Comparison of ENCODE assay signal across 5 cellular contexts in the genomic region with DNA sequence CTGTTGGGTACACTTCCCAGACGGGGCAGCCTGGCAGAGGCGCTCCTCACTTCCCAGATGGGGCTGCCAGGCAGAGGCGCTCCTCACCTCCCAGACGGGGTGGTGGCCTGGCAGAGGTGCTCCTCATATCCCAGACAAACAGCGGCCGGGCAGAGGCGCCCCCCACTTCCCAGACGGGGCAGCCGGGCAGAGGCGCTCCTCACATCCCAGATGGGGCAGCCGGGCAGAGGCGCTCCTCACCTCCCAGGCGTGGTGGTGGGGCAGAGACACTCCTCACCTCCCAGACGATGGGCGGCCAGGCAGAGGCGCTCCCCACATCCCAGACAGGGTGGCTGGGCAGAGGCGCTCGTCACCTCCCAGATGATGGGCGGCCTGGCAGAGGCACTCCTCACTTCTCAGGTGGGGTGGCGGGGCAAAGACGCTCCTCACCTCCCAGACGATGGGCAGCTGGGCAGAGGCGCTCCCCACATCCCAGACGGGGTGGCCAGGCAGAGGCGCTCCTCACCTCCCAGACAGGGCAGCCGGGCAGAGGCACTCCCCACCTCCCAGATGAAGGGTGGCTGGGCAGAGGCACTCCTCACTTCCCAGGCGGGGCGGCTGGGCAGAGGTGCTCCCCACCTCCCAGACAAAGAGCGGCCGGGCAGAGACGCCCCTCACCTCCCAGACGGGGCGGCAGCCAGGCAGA. TPM values are rescaled to one million over a fixed set of nuclear protein-coding genes. Genes with fewer than 3 reads are reported as not detected.
"Had no signal": no experiment of that assay in that cellular context is flagged by ENCODE, and none has a peak within 500 bp of the region (broad histone marks: within the 10 kb centered on the region; RNA-seq: fewer than 3 reads in every experiment).

No MANE protein-coding gene starts in this region.

RNA-seq across cellular contexts. Expression of a gene that starts 19.7 kb away (rescaled TPM):
- total RNA-seq: mammary epithelial cell; myocyte; naive thymus-derived CD4-positive, alpha-beta T cell had no signal
- polyA plus RNA-seq: immature natural killer cell; keratinocyte; mammary epithelial cell; naive thymus-derived CD4-positive, alpha-beta T cell had no signal
